In the genomic region with DNA sequence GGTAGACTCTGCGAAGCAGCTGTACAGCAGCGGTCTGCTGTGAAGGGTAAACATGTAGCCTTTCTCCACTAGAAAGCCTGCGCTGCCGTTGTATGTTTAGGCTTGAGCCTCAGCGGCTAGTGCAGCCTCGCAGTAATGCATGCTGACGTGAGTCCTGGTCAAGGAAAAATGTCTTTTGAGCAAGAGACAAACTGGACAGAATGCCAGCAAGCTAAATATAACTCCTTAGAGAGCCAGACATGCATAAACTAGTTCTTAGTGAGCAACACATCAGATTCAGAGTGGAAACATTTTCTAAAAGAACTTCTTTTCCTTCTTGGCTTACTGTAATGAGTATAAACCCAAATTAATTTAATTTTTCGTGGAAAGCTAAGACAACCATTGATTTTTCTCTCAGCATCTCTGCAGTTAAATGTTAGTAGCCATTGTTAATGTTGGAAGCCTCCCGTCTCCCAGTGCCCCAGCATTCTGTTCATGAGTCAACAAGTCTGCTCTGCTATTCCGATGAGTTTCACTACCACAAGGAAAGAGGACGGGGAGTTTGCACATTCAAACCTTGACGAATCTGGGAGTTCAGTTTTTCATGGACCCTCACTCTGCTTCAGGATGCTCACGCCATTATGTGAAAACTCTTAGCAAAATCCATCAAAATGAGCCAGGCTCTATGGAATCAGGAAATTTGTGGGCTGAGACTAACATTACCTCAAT, we compare ENCODE assay signal across 8 cellular contexts. TPM values are rescaled to one million over a fixed set of nuclear protein-coding genes. Genes with fewer than 3 reads are reported as not detected.
DNase-seq lines count a peak whose midpoint lies in the region; ATAC-seq, FAIRE-seq and TF ChIP-seq lines count a peak whose summit lies in the region.

No MANE protein-coding gene starts in this region.

- H2AFZ ChIP-seq in endothelial cell of umbilical vein (ENCODE audit: low read depth, low read length): peak overlapping the region; percentile 49

- peak; percentile 82 for DNase-seq in RPMI7951 (ENCODE audit: low read depth)
- peak; percentile 74 for DNase-seq in endothelial cell of umbilical vein (ENCODE audit: low read depth, low spot score)
- peak in 1 of 2 donors; percentile 66 for DNase-seq in tibial nerve (ENCODE audit: low spot score in 2 of 2)
- no peak for DNase-seq in OCI-M2 (lab: John Stamatoyannopoulos, UW; ENCODE audit: unreplicated experiment)
- no peak for DNase-seq in GM19239 (ENCODE audit: insufficient read length, low spot score)
- no peak for DNase-seq in activated CD4-positive, alpha-beta T cell treated with anti-CD3 and anti-CD28 coated beads, Interleukin-2, amount 50 U/mL, for 4 hours

- BruUV-seq in endothelial cell of umbilical vein (replicated peaks; lab: Mats Ljungman, UMichigan): no TSS peak

- peak overlapping the region in 1 of 3 experiments; percentile 61 for H3K4me3 ChIP-seq in endothelial cell of umbilical vein (replicated peaks in 1 of 3; ENCODE audit: insufficient read depth in 1 of 3, low read depth in 1 of 3, low read length in 3 of 3)
- no peak overlapping the region for H3K4me3 ChIP-seq in mesodermal cell (ENCODE audit: extremely low read depth, insufficient read depth, low read length, poor library complexity, severe bottlenecking)
- peak overlapping the region in 3 of 4 donors; percentile 10 to 25 (median 13) for H3K4me3 ChIP-seq in tibial nerve

- FAIRE-seq in endothelial cell of umbilical vein (lab: Jason Lieb, UNC) (peak; percentile 15), GM19239 (lab: Jason Lieb, UNC) (no peak)

- peak overlapping the region; percentile 85 for H3K4me2 ChIP-seq in endothelial cell of umbilical vein (ENCODE audit: insufficient read depth, low read length)

- H3K27ac ChIP-seq in endothelial cell of umbilical vein (ENCODE audit: insufficient read depth, low read depth, low read length): peak overlapping the region; percentile 97
- peak overlapping the region; percentile 96 for H3K27ac ChIP-seq in mesodermal cell (ENCODE audit: low read depth, low read length, severe bottlenecking)
- peak overlapping the region; percentile 71 to 92 (median 83) for H3K27ac ChIP-seq in tibial nerve

- no peaks in the 10 kb centered on the region for H3K36me3 ChIP-seq in endothelial cell of umbilical vein (ENCODE audit: control insufficient read depth in 2 of 2, extremely low read depth in 1 of 2, insufficient read depth in 2 of 2, low read length in 2 of 2)
- H3K36me3 ChIP-seq in mesodermal cell (ENCODE audit: control insufficient read depth, insufficient read depth, low read length): peaks cover 19% of the 10 kb centered on the region
- H3K36me3 ChIP-seq in tibial nerve: no peaks in the 10 kb centered on the region

- H3K79me2 ChIP-seq in endothelial cell of umbilical vein (ENCODE audit: control insufficient read depth, insufficient read depth, low read length): peaks cover 27% of the 10 kb centered on the region

- WGBS in mesodermal cell (ENCODE audit: insufficient coverage in 2 of 2), 2 experiments: 86 to 87% methylated on average over 10 to 11 of the region's 13 CpGs
- WGBS in tibial nerve, 2 donors: 12 to 22% methylated on average over 13 of the region's 13 CpGs

- TF ChIP-seq POLR2A in endothelial cell of umbilical vein (IDR thresholded peaks at IDR 0.05; ENCODE audit: low read depth, low read length) (no peak), tibial nerve (IDR thresholded peaks at IDR 0.05) (peak in 1 of 2 donors; percentile 54)

- CTCF ChIA-PET in endothelial cell of umbilical vein (lab: Charles Lee): interaction anchor here (1.2 to 3.0 kb wide), 5 partner anchors 10 to 70 kb away, joined by 4 to 17 read pairs (median 5); no protein-coding TSS in a partner anchor

- dilution Hi-C loops in endothelial cell of umbilical vein (cut with MboI; ENCODE audit: extremely low pct_ligation_motif_present, low sequenced_read_pairs): no loop called here

- TF ChIP-seq CTCF in endothelial cell of umbilical vein (IDR thresholded peaks at IDR 0.05; ENCODE audit: extremely low read depth in 1 of 2, insufficient read depth in 1 of 2, low read depth in 1 of 2, low read length in 2 of 2) (no peak), tibial nerve (IDR thresholded peaks at IDR 0.05) (no peak)

- H4K20me1 ChIP-seq in endothelial cell of umbilical vein (replicated peaks; ENCODE audit: control insufficient read depth, extremely low read depth, insufficient read depth, low read length): no peaks in the 10 kb centered on the region

- H3K27me3 ChIP-seq in endothelial cell of umbilical vein (ENCODE audit: control insufficient read depth in 2 of 2, insufficient read depth in 2 of 2, low read length in 2 of 2) (no peaks in the 10 kb centered on the region), tibial nerve (no peaks in the 10 kb centered on the region)

- H3K9me1 ChIP-seq in endothelial cell of umbilical vein (replicated peaks; ENCODE audit: control insufficient read depth, extremely low read depth, insufficient read depth, low read length): no peaks in the 10 kb centered on the region

- H3K9ac ChIP-seq in endothelial cell of umbilical vein (replicated peaks; ENCODE audit: extremely low read depth, insufficient read depth, low read length): peak overlapping the region; percentile 77

- no peak for ATAC-seq in GM18502 (IDR thresholded peaks at IDR 0.05; ENCODE audit: poor library complexity, unreplicated experiment)

- POLR2A ChIA-PET in endothelial cell of umbilical vein (lab: Charles Lee): interaction anchor here (1.5 kb wide), 1 partner anchor 70 kb away, joined by 4 read pairs; no protein-coding TSS in a partner anchor

- intact Hi-C loops in endothelial cell of umbilical vein (cut with micrococcal nuclease): loop anchor here (1.0 kb wide), 1 partner anchor 51 kb away; the partner anchor contains the start of gene JAM3

- TF ChIP-seq EP300 in tibial nerve (IDR thresholded peaks at IDR 0.05): peak; percentile 76 to 89

- H3K9me3 ChIP-seq in endothelial cell of umbilical vein (replicated peaks; ENCODE audit: control insufficient read depth, insufficient read depth, low read length) (no peaks in the 10 kb centered on the region), mesodermal cell (ENCODE audit: control insufficient read depth, low read length) (no peaks in the 10 kb centered on the region), tibial nerve (no peaks in the 10 kb centered on the region)

- H3K4me1 ChIP-seq in endothelial cell of umbilical vein (ENCODE audit: control insufficient read depth, extremely low read depth, insufficient read depth, low read length) (peaks cover 63% of the 10 kb centered on the region), mesodermal cell (ENCODE audit: control insufficient read depth, insufficient read depth, low read length, poor library complexity, severe bottlenecking) (peaks cover 67% of the 10 kb centered on the region), tibial nerve (peaks cover 0 to 61% (median 21%) of the 10 kb centered on the region in 4 donors)

TF ChIP-seq in endothelial cell of umbilical vein, 7 proteins besides CTCF, POLR2A, EP300 and RAD21:
- TF ChIP-seq JUN (IDR thresholded peaks at IDR 0.05; ENCODE audit: borderline replicate concordance, insufficient read depth, insufficient read length, low read depth) (no peak), MYC (IDR thresholded peaks at IDR 0.05; ENCODE audit: low read depth, low read length) (no peak), POLR2AphosphoS5 (IDR thresholded peaks at IDR 0.05; ENCODE audit: insufficient read depth, low read depth, low read length) (no peak), MAX (IDR thresholded peaks at IDR 0.05; ENCODE audit: insufficient read depth, insufficient read length) (no peak), GATA2 (IDR thresholded peaks at IDR 0.05; ENCODE audit: insufficient read depth, insufficient read length, low read depth, low read length) (no peak), FOS (IDR thresholded peaks at IDR 0.05; ENCODE audit: borderline replicate concordance, insufficient read depth, low read length) (no peak), EZH2 (IDR thresholded peaks at IDR 0.05; ENCODE audit: borderline replicate concordance, low read depth, low read length, severe bottlenecking) (no peak)

RNA-seq across cellular contexts. Expression of gene JAM3, which starts 51.4 kb away (rescaled TPM):
- 49.1 and 51.9 TPM in 2 replicates for total RNA-seq in RPMI7951 (2014; rRNA removed; shearing (Covaris generic))
- total RNA-seq in endothelial cell of umbilical vein: 106 and 137 TPM in 2 replicates
- 67.1 and 78.8 TPM in 2 replicates for polyA plus RNA-seq in endothelial cell of umbilical vein
- 63.6 and 72.7 TPM in 2 replicates for polyA plus RNA-seq in endothelial cell of umbilical vein (2011; cell fraction: cytosol; rRNA removed)
- 125 and 140 TPM in 2 replicates for polyA plus RNA-seq in endothelial cell of umbilical vein (2011; cell fraction: nucleus; rRNA removed)
- 72.2 and 84.1 TPM in 2 replicates for polyA plus RNA-seq in endothelial cell of umbilical vein (2012)
- polyA minus RNA-seq in endothelial cell of umbilical vein: 69.0 and 77.8 TPM in 2 replicates
- not detected for polyA minus RNA-seq in endothelial cell of umbilical vein (2011; cell fraction: cytosol; rRNA and poly(A)+ RNA removed)
- 34.3 and 47.8 TPM in 2 replicates for polyA minus RNA-seq in endothelial cell of umbilical vein (2011; cell fraction: nucleus; rRNA and poly(A)+ RNA removed)
- polyA plus RNA-seq in mesodermal cell (2013, experiment 1 of 2): 135 TPM
- 118 TPM for polyA plus RNA-seq in mesodermal cell (2013, experiment 2 of 2)
- total RNA-seq in tibial nerve: 100 to 1,000 TPM in 2 of 4 donors, 10 to 100 TPM in 2; 60.9 to 124 (median 96.5) TPM

Comparison
In these comparisons a context has a peak if more than half of its experiments do, and no peak if none do; other contexts are left out.
1. DNase-seq: peak in RPMI7951 (single experiment) and endothelial cell of umbilical vein (single experiment); none in OCI-M2 (single experiment), GM19239 (single experiment) and activated CD4-positive, alpha-beta T cell treated with anti-CD3 and anti-CD28 coated beads, Interleukin-2, amount 50 U/mL, for 4 hours (0 of 2).
2. Peak in every context shown above with its lines, with median percentiles within 50 percentile points of each other: H3K27ac ChIP-seq.